19 cellular contexts compared by ENCODE assay signal in genomic region chr16:62149646-62150045, GRCh38.
"Had no signal": no experiment of that assay in that cellular context is flagged by ENCODE, and none has a peak within 500 bp of the region (broad histone marks: within the 10 kb centered on the region; RNA-seq: fewer than 3 reads in every experiment).

No MANE protein-coding gene starts in this region.

- H3K9me3 ChIP-seq: breast epithelium, left lung, thyroid gland had no signal

- H3K36me3 Mint-ChIP-seq: mesothelial cell of epicardium; naive thymus-derived CD8-positive, alpha-beta T cell had no signal

- H3K4me1 Mint-ChIP-seq: mesothelial cell of epicardium; naive thymus-derived CD8-positive, alpha-beta T cell had no signal

- H3K4me3 ChIP-seq: breast epithelium, coronary artery, left lung, lung, thyroid gland had no signal

- H3K9me3 Mint-ChIP-seq: mesothelial cell of epicardium had no signal

- ATAC-seq: activated CD8-positive, alpha-beta T cell treated with anti-CD3 and anti-CD28 coated beads, Interleukin-2, amount 10 ng/mL, durations not matched to agents 7 days and 5 days; left lung; naive thymus-derived CD8-positive, alpha-beta T cell; stimulated activated naive CD8-positive, alpha-beta T cell treated with anti-CD3 and anti-CD28 coated beads, Interleukin-15, Interleukin-2, amounts not matched to agents 100 U/mL and 50 U/mL, for 24 hours had no signal

- H3K27me3 Mint-ChIP-seq: naive thymus-derived CD8-positive, alpha-beta T cell had no signal

- H3K27me3 ChIP-seq: breast epithelium, left lung, thyroid gland had no signal

- H3K36me3 ChIP-seq: breast epithelium, left lung, thyroid gland had no signal

- H3K4me3 Mint-ChIP-seq: activated CD8-positive, alpha-beta T cell treated with anti-CD3 and anti-CD28 coated beads, Interleukin-2, amount 10 ng/mL, durations not matched to agents 7 days and 5 days; activated T-helper 1 cell treated with anti-CD3 and anti-CD28 coated beads, Interleukin-12 subunit alpha, Interleukin-12 subunit beta, Interleukin-2, Interleukin-4 antibody, amounts not matched to agents 30 ng/mL and 10 ng/mL and 1 ng/mL, durations not matched to agents 14 hours and 24 hours and 36 hours; mesothelial cell of epicardium; naive thymus-derived CD8-positive, alpha-beta T cell; T-helper 2 cell treated with Interferon-gamma antibody and Interleukin-4, amounts not matched to agents 5 μg/mL and 100 μg/mL, for 36 hours had no signal

- DNase-seq: activated CD4-positive, alpha-beta T cell treated with anti-CD3 and anti-CD28 coated beads for 1 hour; activated CD4-positive, alpha-beta T cell treated with anti-CD3 and anti-CD28 coated beads, Interleukin-2, amount 50 U/mL, for 1 hour; activated CD8-positive, alpha-beta T cell treated with anti-CD3 and anti-CD28 coated beads, Interleukin-2, amount 10 ng/mL, durations not matched to agents 7 days and 5 days; activated gamma-delta T cell; activated naive CD4-positive, alpha-beta T cell treated with anti-CD3 and anti-CD28 coated beads, Interleukin-2, amount 50 U/mL, for 16 hours; anterior cingulate cortex; kidney glomerular epithelial cell; left lung; naive thymus-derived CD8-positive, alpha-beta T cell; retina; stimulated activated CD4-positive, alpha-beta T cell treated with anti-CD3 and anti-CD28 coated beads, Interleukin-4, amount 100 ng/mL, for 4 hours; stimulated activated naive CD8-positive, alpha-beta T cell treated with anti-CD3 and anti-CD28 coated beads, Interleukin-15, Interleukin-2, amounts not matched to agents 100 U/mL and 50 U/mL, for 24 hours; thyroid gland had no signal

- H3K27ac Mint-ChIP-seq: activated CD8-positive, alpha-beta T cell treated with anti-CD3 and anti-CD28 coated beads, Interleukin-2, amount 10 ng/mL, durations not matched to agents 7 days and 5 days; activated T-helper 1 cell treated with anti-CD3 and anti-CD28 coated beads, Interleukin-12 subunit alpha, Interleukin-12 subunit beta, Interleukin-2, Interleukin-4 antibody, amounts not matched to agents 30 ng/mL and 10 ng/mL and 1 ng/mL, durations not matched to agents 14 hours and 24 hours and 36 hours; mesothelial cell of epicardium; naive thymus-derived CD8-positive, alpha-beta T cell; T-helper 2 cell treated with Interferon-gamma antibody and Interleukin-4, amounts not matched to agents 5 μg/mL and 100 μg/mL, for 36 hours had no signal

- H3K4me1 ChIP-seq: breast epithelium, left lung, thyroid gland had no signal
